18 cellular contexts compared by ENCODE assay signal in the genomic region with DNA sequence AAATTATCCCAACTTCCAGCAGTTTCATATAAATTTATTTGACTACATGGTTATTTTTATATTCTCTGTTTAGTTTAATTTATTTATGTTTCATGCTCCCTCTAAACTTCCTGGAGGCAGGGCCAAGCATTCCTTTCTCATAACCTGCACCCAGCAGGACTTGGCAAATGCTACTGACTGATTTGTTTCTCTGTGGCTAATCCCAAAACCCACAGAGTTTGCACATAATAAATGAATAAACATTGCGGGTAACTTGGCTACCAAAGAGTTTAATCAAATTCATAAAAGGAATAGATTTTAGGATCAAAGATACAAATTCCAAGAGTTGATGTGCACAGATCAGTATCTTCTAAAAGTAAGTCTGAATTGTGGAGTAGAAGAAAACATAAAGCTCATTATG.
DNase-seq lines count a peak whose midpoint lies in the region; ATAC-seq and TF ChIP-seq lines count a peak whose summit lies in the region.
"Had no signal": no experiment of that assay in that cellular context is flagged by ENCODE, and none has a peak within 500 bp of the region (broad histone marks: within the 10 kb centered on the region; RNA-seq: fewer than 3 reads in every experiment).

No MANE protein-coding gene starts in this region.

- DNase-seq in M059J (ENCODE audit: low read depth) (peak; percentile 14), astrocyte of the spinal cord (ENCODE audit: low read depth, low spot score) (peak; percentile 55), epithelial cell of prostate (ENCODE audit: low read depth, low spot score) (peak; percentile 36), brain microvascular endothelial cell (no peak)
- no peak for DNase-seq in activated T-helper 2 cell treated with anti-CD3 and anti-CD28 coated beads, Interferon-gamma antibody, Interleukin-2, Interleukin-4, amounts not matched to agents 10 μg/mL and 5 μg/mL and 100 μg/mL, durations not matched to agents 14 hours and 24 hours and 36 hours (ENCODE audit: low spot score)
- DNase-seq: H7, HFFc6, NCI-H1105, NCI-H1694, NCI-H510A treated with DMSO at 0.1 percent for 48 hours, NCI-H774, OCI-M1, SHP77 treated with DMSO at 0.1 percent for 48 hours had no signal

- H3K36me3 Mint-ChIP-seq in activated T-helper 2 cell treated with anti-CD3 and anti-CD28 coated beads, Interferon-gamma antibody, Interleukin-2, Interleukin-4, amounts not matched to agents 10 μg/mL and 5 μg/mL and 100 μg/mL, durations not matched to agents 14 hours and 24 hours and 36 hours (ENCODE audit: low read depth): no peaks in the 10 kb centered on the region

- WGBS in gastroesophageal sphincter (ENCODE audit: low coverage in 1 of 2), 2 donors: 21 to 70% methylated on average over 1 of the region's 1 CpG

- no peak for TF ChIP-seq CTCF in astrocyte of the spinal cord (IDR thresholded peaks at IDR 0.05; ENCODE audit: low read depth, low read length)
- no peak for TF ChIP-seq CTCF in neural cell (IDR thresholded peaks at IDR 0.05; ENCODE audit: poor library complexity, severe bottlenecking)
- TF ChIP-seq CTCF in gastroesophageal sphincter (IDR thresholded peaks at IDR 0.05): no peak
- TF ChIP-seq CTCF in brain microvascular endothelial cell (IDR thresholded peaks at IDR 0.05; ENCODE audit: low read depth, low read length, missing control alignments): no peak

- H3K4me3 Mint-ChIP-seq in activated T-helper 2 cell treated with anti-CD3 and anti-CD28 coated beads, Interferon-gamma antibody, Interleukin-2, Interleukin-4, amounts not matched to agents 10 μg/mL and 5 μg/mL and 100 μg/mL, durations not matched to agents 14 hours and 24 hours and 36 hours (ENCODE audit: low read depth): no peak overlapping the region
- H3K4me3 Mint-ChIP-seq: HFFc6 had no signal

- H3K27me3 ChIP-seq in neural cell (ENCODE audit: insufficient read depth, low read depth, low read length): no peaks in the 10 kb centered on the region
- H3K27me3 ChIP-seq in gastroesophageal sphincter: no peaks in the 10 kb centered on the region
- H3K27me3 ChIP-seq in brain microvascular endothelial cell (replicated peaks): no peaks in the 10 kb centered on the region

- TF ChIP-seq RAD21 in neural cell (conservative IDR thresholded peaks at IDR 0.05): no peak

- TF ChIP-seq EP300 in neural cell (conservative IDR thresholded peaks at IDR 0.05; ENCODE audit: poor library complexity, severe bottlenecking): no peak
- no peak for TF ChIP-seq EP300 in gastroesophageal sphincter (IDR thresholded peaks at IDR 0.05)

- H3K9ac ChIP-seq in neural cell (ENCODE audit: low read length): no peak overlapping the region
- H3K9ac ChIP-seq: KMS-11 had no signal

- H3K27ac Mint-ChIP-seq in activated T-helper 2 cell treated with anti-CD3 and anti-CD28 coated beads, Interferon-gamma antibody, Interleukin-2, Interleukin-4, amounts not matched to agents 10 μg/mL and 5 μg/mL and 100 μg/mL, durations not matched to agents 14 hours and 24 hours and 36 hours: no peak overlapping the region
- H3K27ac Mint-ChIP-seq: HFFc6 had no signal

- H3K36me3 ChIP-seq in neural cell (ENCODE audit: insufficient read depth, low read length): no peaks in the 10 kb centered on the region
- H3K36me3 ChIP-seq in gastroesophageal sphincter: no peaks in the 10 kb centered on the region
- H3K36me3 ChIP-seq in brain microvascular endothelial cell (replicated peaks): no peaks in the 10 kb centered on the region

- no peaks in the 10 kb centered on the region for H3K9me3 Mint-ChIP-seq in activated T-helper 2 cell treated with anti-CD3 and anti-CD28 coated beads, Interferon-gamma antibody, Interleukin-2, Interleukin-4, amounts not matched to agents 10 μg/mL and 5 μg/mL and 100 μg/mL, durations not matched to agents 14 hours and 24 hours and 36 hours

- TF ChIP-seq POLR2A in gastroesophageal sphincter (IDR thresholded peaks at IDR 0.05): no peak

- H3K9me2 ChIP-seq in neural cell (ENCODE audit: insufficient read depth, low read length): no peaks in the 10 kb centered on the region

- no peaks in the 10 kb centered on the region for H3K4me1 Mint-ChIP-seq in activated T-helper 2 cell treated with anti-CD3 and anti-CD28 coated beads, Interferon-gamma antibody, Interleukin-2, Interleukin-4, amounts not matched to agents 10 μg/mL and 5 μg/mL and 100 μg/mL, durations not matched to agents 14 hours and 24 hours and 36 hours (ENCODE audit: low read depth)

- ATAC-seq in HG03571 (IDR thresholded peaks at IDR 0.05; ENCODE audit: unreplicated experiment): no peak
- no peak for ATAC-seq in gastroesophageal sphincter

- H3K4me3 ChIP-seq in astrocyte of the spinal cord (ENCODE audit: low read depth, low read length) (no peak overlapping the region), neural cell (ENCODE audit: low read length) (no peak overlapping the region), gastroesophageal sphincter (no peak overlapping the region), brain microvascular endothelial cell (ENCODE audit: low read depth, low read length) (no peak overlapping the region)

- no peak overlapping the region for H3K4me2 ChIP-seq in neural cell (ENCODE audit: low read length)
- H3K4me2 ChIP-seq: KMS-11 had no signal

- H3K9me3 ChIP-seq in neural cell (ENCODE audit: low read length) (no peaks in the 10 kb centered on the region), gastroesophageal sphincter (no peaks in the 10 kb centered on the region)

- peaks cover 1% of the 10 kb centered on the region for H3K27me3 Mint-ChIP-seq in activated T-helper 2 cell treated with anti-CD3 and anti-CD28 coated beads, Interferon-gamma antibody, Interleukin-2, Interleukin-4, amounts not matched to agents 10 μg/mL and 5 μg/mL and 100 μg/mL, durations not matched to agents 14 hours and 24 hours and 36 hours (ENCODE audit: low read depth)

- intact Hi-C loops in activated T-helper 2 cell treated with anti-CD3 and anti-CD28 coated beads, Interferon-gamma antibody, Interleukin-2, Interleukin-4, amounts not matched to agents 10 μg/mL and 5 μg/mL and 100 μg/mL, durations not matched to agents 14 hours and 24 hours and 36 hours (cut with micrococcal nuclease): no loop called here

- H3F3A ChIP-seq in neural cell (ENCODE audit: insufficient read depth, low read length, poor library complexity, severe bottlenecking): no peaks in the 10 kb centered on the region

- H3K27ac ChIP-seq in epithelial cell of prostate (peak overlapping the region; percentile 57), neural cell (ENCODE audit: low read length) (peak overlapping the region; percentile 81), gastroesophageal sphincter (no peak overlapping the region), brain microvascular endothelial cell (no peak overlapping the region)
- H3K27ac ChIP-seq: C4-2B, KMS-11 had no signal

- no peaks in the 10 kb centered on the region for H4K20me1 ChIP-seq in neural cell (ENCODE audit: insufficient read depth)

- in situ Hi-C loops in astrocyte of the spinal cord (cut with HindIII; ENCODE audit: low sequenced_read_pairs): no loop called here
- in situ Hi-C loops in brain microvascular endothelial cell (cut with HindIII; ENCODE audit: low pct_ligation_motif_present, low sequenced_read_pairs): no loop called here

- no peaks in the 10 kb centered on the region for H3K4me1 ChIP-seq in gastroesophageal sphincter

- no peaks in the 10 kb centered on the region for H3K79me2 ChIP-seq in neural cell (replicated peaks; ENCODE audit: insufficient read depth, low read length)

- H2AFZ ChIP-seq in neural cell (ENCODE audit: low read depth, low read length): no peak overlapping the region

TF ChIP-seq in neural cell, 6 proteins besides CTCF, POLR2A, EP300 and RAD21:
- no peak for TF ChIP-seq MXI1 (conservative IDR thresholded peaks at IDR 0.05; ENCODE audit: poor library complexity, severe bottlenecking)
- no peak for TF ChIP-seq EZH2 (IDR thresholded peaks at IDR 0.05; ENCODE audit: borderline replicate concordance, insufficient read depth, low read length, poor library complexity, severe bottlenecking)
- TF ChIP-seq, protein P1, sequence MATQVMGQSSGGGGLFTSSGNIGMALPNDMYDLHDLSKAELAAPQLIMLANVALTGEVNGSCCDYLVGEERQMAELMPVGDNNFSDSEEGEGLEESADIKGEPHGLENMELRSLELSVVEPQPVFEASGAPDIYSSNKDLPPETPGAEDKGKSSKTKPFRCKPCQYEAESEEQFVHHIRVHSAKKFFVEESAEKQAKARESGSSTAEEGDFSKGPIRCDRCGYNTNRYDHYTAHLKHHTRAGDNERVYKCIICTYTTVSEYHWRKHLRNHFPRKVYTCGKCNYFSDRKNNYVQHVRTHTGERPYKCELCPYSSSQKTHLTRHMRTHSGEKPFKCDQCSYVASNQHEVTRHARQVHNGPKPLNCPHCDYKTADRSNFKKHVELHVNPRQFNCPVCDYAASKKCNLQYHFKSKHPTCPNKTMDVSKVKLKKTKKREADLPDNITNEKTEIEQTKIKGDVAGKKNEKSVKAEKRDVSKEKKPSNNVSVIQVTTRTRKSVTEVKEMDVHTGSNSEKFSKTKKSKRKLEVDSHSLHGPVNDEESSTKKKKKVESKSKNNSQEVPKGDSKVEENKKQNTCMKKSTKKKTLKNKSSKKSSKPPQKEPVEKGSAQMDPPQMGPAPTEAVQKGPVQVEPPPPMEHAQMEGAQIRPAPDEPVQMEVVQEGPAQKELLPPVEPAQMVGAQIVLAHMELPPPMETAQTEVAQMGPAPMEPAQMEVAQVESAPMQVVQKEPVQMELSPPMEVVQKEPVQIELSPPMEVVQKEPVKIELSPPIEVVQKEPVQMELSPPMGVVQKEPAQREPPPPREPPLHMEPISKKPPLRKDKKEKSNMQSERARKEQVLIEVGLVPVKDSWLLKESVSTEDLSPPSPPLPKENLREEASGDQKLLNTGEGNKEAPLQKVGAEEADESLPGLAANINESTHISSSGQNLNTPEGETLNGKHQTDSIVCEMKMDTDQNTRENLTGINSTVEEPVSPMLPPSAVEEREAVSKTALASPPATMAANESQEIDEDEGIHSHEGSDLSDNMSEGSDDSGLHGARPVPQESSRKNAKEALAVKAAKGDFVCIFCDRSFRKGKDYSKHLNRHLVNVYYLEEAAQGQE (IDR thresholded peaks at IDR 0.05; ENCODE audit: borderline replicate concordance): no peak
- no peak for TF ChIP-seq TAF1 (IDR thresholded peaks at IDR 0.05; ENCODE audit: low read depth)
- no peak for TF ChIP-seq SMC3 (conservative IDR thresholded peaks at IDR 0.05; ENCODE audit: poor library complexity)
- no peak for TF ChIP-seq POLR2AphosphoS5 (IDR thresholded peaks at IDR 0.05)

Comparison
In these comparisons a context has a peak if more than half of its experiments do, and no peak if none do; other contexts are left out.
1. DNase-seq: peak in M059J (single experiment), astrocyte of the spinal cord (single experiment) and epithelial cell of prostate (single experiment); none in activated T-helper 2 cell treated with anti-CD3 and anti-CD28 coated beads, Interferon-gamma antibody, Interleukin-2, Interleukin-4, amounts not matched to agents 10 μg/mL and 5 μg/mL and 100 μg/mL, durations not matched to agents 14 hours and 24 hours and 36 hours (single experiment) and brain microvascular endothelial cell (single experiment).
2. H3K27ac ChIP-seq: peak in epithelial cell of prostate (single experiment) and neural cell (single experiment); none in gastroesophageal sphincter (0 of 4) and brain microvascular endothelial cell (single experiment).